In the genomic region with DNA sequence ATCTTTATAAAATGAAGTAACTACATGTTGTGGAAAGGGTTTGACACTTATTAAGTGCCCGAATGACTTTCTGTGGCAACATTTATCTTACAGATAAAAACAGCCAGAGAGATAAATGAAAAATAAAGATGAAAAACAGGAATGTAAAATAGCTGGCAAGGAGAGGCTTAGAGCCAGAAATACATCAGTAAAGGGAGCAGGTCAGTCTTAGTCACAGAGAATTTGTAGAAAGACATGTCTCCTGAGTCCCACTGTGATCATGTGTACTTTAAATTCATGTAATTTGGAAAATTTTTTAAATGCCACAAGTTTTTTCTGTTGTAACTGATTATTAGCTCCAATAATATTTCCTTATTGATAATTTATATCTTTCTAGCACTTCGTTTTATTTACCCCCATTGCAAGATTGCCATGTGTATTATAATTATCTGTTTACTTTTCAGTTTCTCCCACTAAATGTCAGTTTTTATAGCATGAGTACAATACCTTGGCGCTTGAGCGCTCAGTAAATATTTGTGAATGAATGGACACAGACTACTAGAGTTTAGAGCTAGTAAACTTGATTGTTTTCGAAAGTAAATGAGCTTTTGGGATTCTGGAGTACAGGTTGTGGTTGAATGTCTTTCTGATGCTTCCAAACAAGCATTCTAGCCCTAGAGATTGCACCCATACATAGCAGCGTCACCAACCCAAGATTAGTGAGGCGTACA, we compare ENCODE assay signal across 11 cellular contexts. TPM values are rescaled to one million over a fixed set of nuclear protein-coding genes. Genes with fewer than 3 reads are reported as not detected.
DNase-seq lines count a peak whose midpoint lies in the region; ATAC-seq and TF ChIP-seq lines count a peak whose summit lies in the region.
"Had no signal": no experiment of that assay in that cellular context is flagged by ENCODE, and none has a peak within 500 bp of the region (broad histone marks: within the 10 kb centered on the region; RNA-seq: fewer than 3 reads in every experiment).

No MANE protein-coding gene starts in this region.

- POLR2A ChIA-PET in HEK293 (lab: Yijun Ruan, JAX): interaction anchor here (1.4 kb wide), 1 partner anchor 15 kb away, joined by 4 read pairs; a partner anchor contains a TSS

- 29% methylated on average over 7 of the region's 7 CpGs for WGBS in right lobe of liver (ENCODE audit: insufficient coverage, low coverage, low lambda C conversion rate, missing lambda C conversion rate)

- H3K36me3 ChIP-seq in HEK293 (ENCODE audit: control insufficient read depth in 2 of 2, insufficient read depth in 1 of 2, low read length in 2 of 2) (no peaks in the 10 kb centered on the region), right lobe of liver (no peaks in the 10 kb centered on the region), colonic mucosa (no peaks in the 10 kb centered on the region)

- H3K27ac ChIP-seq in HEK293 (ENCODE audit: extremely low read depth, low read depth, low read length) (no peak overlapping the region), VCaP (peak overlapping the region; percentile 65), right lobe of liver (no peak overlapping the region), colonic mucosa (no peak overlapping the region)

- no peak overlapping the region for H3K27ac Mint-ChIP-seq in endothelial cell (ENCODE audit: unreplicated experiment)

- H3K36me3 Mint-ChIP-seq in endothelial cell (ENCODE audit: low read depth, unreplicated experiment): no peaks in the 10 kb centered on the region
- H3K36me3 Mint-ChIP-seq: T-cell had no signal

- H3K27me3 ChIP-seq in right lobe of liver (no peaks in the 10 kb centered on the region), colonic mucosa (no peaks in the 10 kb centered on the region)

- peaks cover 68% of the 10 kb centered on the region for H3K4me1 Mint-ChIP-seq in endothelial cell (ENCODE audit: unreplicated experiment)

- H3K9me3 ChIP-seq in HEK293 (ENCODE audit: control insufficient read depth, insufficient read depth, low read depth, low read length) (no peaks in the 10 kb centered on the region), right lobe of liver (no peaks in the 10 kb centered on the region), colonic mucosa (no peaks in the 10 kb centered on the region)

- H3K9me3 Mint-ChIP-seq in endothelial cell (ENCODE audit: unreplicated experiment): no peaks in the 10 kb centered on the region
- H3K9me3 Mint-ChIP-seq: neural crest cell, T-cell had no signal

- no peak overlapping the region for H3K9ac ChIP-seq in colonic mucosa (ENCODE audit: low read depth in 2 of 2, low read length in 2 of 2)

- no peak overlapping the region for H3K4me3 Mint-ChIP-seq in endothelial cell (ENCODE audit: unreplicated experiment)
- H3K4me3 Mint-ChIP-seq: neural crest cell had no signal

- DNase-seq in DMS153 (lab: John Stamatoyannopoulos, UW): peak; percentile 85
- DNase-seq in right lobe of liver: no peak
- DNase-seq in endothelial cell (ENCODE audit: low spot score): no peak
- no peak for DNase-seq in colonic mucosa
- DNase-seq: NCI-H524, T-cell had no signal

- ATAC-seq in right lobe of liver (peak; percentile 42 to 58 (median 54)), HG03139 (IDR thresholded peaks at IDR 0.05; ENCODE audit: unreplicated experiment) (no peak), GM18868 (IDR thresholded peaks at IDR 0.05; ENCODE audit: unreplicated experiment) (no peak)
- ATAC-seq: T-cell had no signal

- H3K4me3 ChIP-seq in HEK293 (ENCODE audit: low read depth, low read length) (no peak overlapping the region), right lobe of liver (no peak overlapping the region), colonic mucosa (no peak overlapping the region)

- no peaks in the 10 kb centered on the region for H3K27me3 Mint-ChIP-seq in endothelial cell (ENCODE audit: unreplicated experiment)
- H3K27me3 Mint-ChIP-seq: T-cell had no signal

- TF ChIP-seq POLR2A in right lobe of liver (IDR thresholded peaks at IDR 0.05): no peak

- TF ChIP-seq CTCF in HEK293 (tag by site-specific recombination; IDR thresholded peaks at IDR 0.05): no peak
- TF ChIP-seq CTCF in VCaP (conservative IDR thresholded peaks at IDR 0.05): no peak
- no peak for TF ChIP-seq CTCF in right lobe of liver (IDR thresholded peaks at IDR 0.05)
- no peak for TF ChIP-seq CTCF in endothelial cell (IDR thresholded peaks at IDR 0.05; ENCODE audit: unreplicated experiment)
- TF ChIP-seq CTCF in colonic mucosa (IDR thresholded peaks at IDR 0.05): no peak

- H3K4me1 ChIP-seq in HEK293 (ENCODE audit: control insufficient read depth, insufficient read depth, low read length) (peaks cover 40% of the 10 kb centered on the region), right lobe of liver (peaks cover 0 to 57% (median 29%) of the 10 kb centered on the region in 4 donors), colonic mucosa (no peaks in the 10 kb centered on the region)

- intact Hi-C loops in right lobe of liver (cut with DNase I): no loop called here
- intact Hi-C loops in colonic mucosa (cut with DNase I): no loop called here

- CTCF ChIA-PET in HEK293 (lab: Yijun Ruan, JAX): interaction anchor here (0.7 to 1.7 kb wide), 6 partner anchors 7 to 184 kb away, joined by 3 to 7 read pairs (median 4); no protein-coding TSS in a partner anchor

TF ChIP-seq in HEK293, 187 proteins besides CTCF, POLR2A, EP300 and RAD21:
- TF ChIP-seq, protein P1, sequence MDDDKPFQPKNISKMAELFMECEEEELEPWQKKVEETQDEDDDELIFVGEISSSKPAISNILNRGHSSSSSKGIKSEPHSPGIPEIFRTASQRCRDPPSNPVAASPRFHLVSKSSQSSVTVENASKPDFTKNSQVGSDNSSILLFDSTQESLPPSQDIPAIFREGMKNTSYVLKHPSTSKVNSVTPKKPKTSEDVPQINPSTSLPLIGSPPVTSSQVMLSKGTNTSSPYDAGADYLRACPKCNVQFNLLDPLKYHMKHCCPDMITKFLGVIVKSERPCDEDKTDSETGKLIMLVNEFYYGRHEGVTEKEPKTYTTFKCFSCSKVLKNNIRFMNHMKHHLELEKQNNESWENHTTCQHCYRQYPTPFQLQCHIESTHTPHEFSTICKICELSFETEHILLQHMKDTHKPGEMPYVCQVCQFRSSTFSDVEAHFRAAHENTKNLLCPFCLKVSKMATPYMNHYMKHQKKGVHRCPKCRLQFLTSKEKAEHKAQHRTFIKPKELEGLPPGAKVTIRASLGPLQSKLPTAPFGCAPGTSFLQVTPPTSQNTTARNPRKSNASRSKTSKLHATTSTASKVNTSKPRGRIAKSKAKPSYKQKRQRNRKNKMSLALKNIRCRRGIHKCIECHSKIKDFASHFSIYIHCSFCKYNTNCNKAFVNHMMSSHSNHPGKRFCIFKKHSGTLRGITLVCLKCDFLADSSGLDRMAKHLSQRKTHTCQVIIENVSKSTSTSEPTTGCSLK (tag by site-specific recombination; IDR thresholded peaks at IDR 0.05): no peak
- TF ChIP-seq SP7 (tag by site-specific recombination; IDR thresholded peaks at IDR 0.05): no peak
- TF ChIP-seq ZNF37A (tag by site-specific recombination; IDR thresholded peaks at IDR 0.05): no peak
- TF ChIP-seq, protein P2, sequence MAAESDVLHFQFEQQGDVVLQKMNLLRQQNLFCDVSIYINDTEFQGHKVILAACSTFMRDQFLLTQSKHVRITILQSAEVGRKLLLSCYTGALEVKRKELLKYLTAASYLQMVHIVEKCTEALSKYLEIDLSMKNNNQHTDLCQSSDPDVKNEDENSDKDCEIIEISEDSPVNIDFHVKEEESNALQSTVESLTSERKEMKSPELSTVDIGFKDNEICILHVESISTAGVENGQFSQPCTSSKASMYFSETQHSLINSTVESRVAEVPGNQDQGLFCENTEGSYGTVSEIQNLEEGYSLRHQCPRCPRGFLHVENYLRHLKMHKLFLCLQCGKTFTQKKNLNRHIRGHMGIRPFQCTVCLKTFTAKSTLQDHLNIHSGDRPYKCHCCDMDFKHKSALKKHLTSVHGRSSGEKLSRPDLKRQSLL (tag by site-specific recombination; IDR thresholded peaks at IDR 0.05): peak; percentile 90
- TF ChIP-seq ZNF830 (tag by site-specific recombination; IDR thresholded peaks at IDR 0.05; ENCODE audit: low read depth): no peak
- 0 out of 2 replicates have a peak, but pooled peaks have one; percentile 24 for TF ChIP-seq IKZF3 (tag by site-specific recombination; IDR thresholded peaks at IDR 0.05)
- no peak for TF ChIP-seq ZNF791 (tag by site-specific recombination; IDR thresholded peaks at IDR 0.05)
- TF ChIP-seq FEZF1 (tag by site-specific recombination; IDR thresholded peaks at IDR 0.05): peak; percentile 45
- TF ChIP-seq, protein P3, sequence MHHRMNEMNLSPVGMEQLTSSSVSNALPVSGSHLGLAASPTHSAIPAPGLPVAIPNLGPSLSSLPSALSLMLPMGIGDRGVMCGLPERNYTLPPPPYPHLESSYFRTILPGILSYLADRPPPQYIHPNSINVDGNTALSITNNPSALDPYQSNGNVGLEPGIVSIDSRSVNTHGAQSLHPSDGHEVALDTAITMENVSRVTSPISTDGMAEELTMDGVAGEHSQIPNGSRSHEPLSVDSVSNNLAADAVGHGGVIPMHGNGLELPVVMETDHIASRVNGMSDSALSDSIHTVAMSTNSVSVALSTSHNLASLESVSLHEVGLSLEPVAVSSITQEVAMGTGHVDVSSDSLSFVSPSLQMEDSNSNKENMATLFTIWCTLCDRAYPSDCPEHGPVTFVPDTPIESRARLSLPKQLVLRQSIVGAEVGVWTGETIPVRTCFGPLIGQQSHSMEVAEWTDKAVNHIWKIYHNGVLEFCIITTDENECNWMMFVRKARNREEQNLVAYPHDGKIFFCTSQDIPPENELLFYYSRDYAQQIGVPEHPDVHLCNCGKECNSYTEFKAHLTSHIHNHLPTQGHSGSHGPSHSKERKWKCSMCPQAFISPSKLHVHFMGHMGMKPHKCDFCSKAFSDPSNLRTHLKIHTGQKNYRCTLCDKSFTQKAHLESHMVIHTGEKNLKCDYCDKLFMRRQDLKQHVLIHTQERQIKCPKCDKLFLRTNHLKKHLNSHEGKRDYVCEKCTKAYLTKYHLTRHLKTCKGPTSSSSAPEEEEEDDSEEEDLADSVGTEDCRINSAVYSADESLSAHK (tag by site-specific recombination; IDR thresholded peaks at IDR 0.05): peak; percentile 46; the same call in 1 of the 2 replicates
- TF ChIP-seq, protein P4, sequence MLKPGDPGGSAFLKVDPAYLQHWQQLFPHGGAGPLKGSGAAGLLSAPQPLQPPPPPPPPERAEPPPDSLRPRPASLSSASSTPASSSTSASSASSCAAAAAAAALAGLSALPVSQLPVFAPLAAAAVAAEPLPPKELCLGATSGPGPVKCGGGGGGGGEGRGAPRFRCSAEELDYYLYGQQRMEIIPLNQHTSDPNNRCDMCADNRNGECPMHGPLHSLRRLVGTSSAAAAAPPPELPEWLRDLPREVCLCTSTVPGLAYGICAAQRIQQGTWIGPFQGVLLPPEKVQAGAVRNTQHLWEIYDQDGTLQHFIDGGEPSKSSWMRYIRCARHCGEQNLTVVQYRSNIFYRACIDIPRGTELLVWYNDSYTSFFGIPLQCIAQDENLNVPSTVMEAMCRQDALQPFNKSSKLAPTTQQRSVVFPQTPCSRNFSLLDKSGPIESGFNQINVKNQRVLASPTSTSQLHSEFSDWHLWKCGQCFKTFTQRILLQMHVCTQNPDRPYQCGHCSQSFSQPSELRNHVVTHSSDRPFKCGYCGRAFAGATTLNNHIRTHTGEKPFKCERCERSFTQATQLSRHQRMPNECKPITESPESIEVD (tag by site-specific recombination; IDR thresholded peaks at IDR 0.05): peak; percentile 76

RNA-seq across cellular contexts. Expression of a gene that starts 15.2 kb away (rescaled TPM):
- total RNA-seq in right lobe of liver: 10 to 100 TPM; 25.5 to 33.1 (median 30.2) TPM
- total RNA-seq in endothelial cell (ENCODE audit: unreplicated experiment): 105 TPM
- 10 to 100 TPM; 36.7 to 81.3 TPM for total RNA-seq in colonic mucosa

Comparison
In these comparisons a context has a peak if more than half of its experiments do, and no peak if none do; other contexts are left out.
1. ATAC-seq: peak in right lobe of liver (4 of 4); none in HG03139 (single experiment) and GM18868 (single experiment).